28 cellular contexts compared by ENCODE assay signal in genomic region chr7:131045526-131045925, GRCh38.
DNase-seq lines count a peak whose midpoint lies in the region; ATAC-seq, FAIRE-seq and TF ChIP-seq lines count a peak whose summit lies in the region.
"Had no signal": no experiment of that assay in that cellular context is flagged by ENCODE, and none has a peak within 500 bp of the region (broad histone marks: within the 10 kb centered on the region; RNA-seq: fewer than 3 reads in every experiment).

No MANE protein-coding gene starts in this region.

- FAIRE-seq in urothelium cell line (lab: Jason Lieb, UNC) = no peak

- POLR2A ChIA-PET in CD8-positive, alpha-beta memory T cell (lab: Charles Lee) = no interaction called here

- peaks cover 70% of the 10 kb centered on the region for H3K36me3 Mint-ChIP-seq in activated T-cell treated with anti-CD3 and anti-CD28 coated beads, Interleukin-2, amount 50 U/mL, for 24 hours (ENCODE audit: low read depth)
- peaks cover 13 to 76% (median 25%) of the 10 kb centered on the region in 3 donors for H3K36me3 Mint-ChIP-seq in CD8-positive, alpha-beta memory T cell
- H3K36me3 Mint-ChIP-seq in activated naive CD8-positive, alpha-beta T cell treated with anti-CD3 and anti-CD28 coated beads, Interleukin-2, amount 50 U/mL, for 24 hours (ENCODE audit: low read depth) = peaks cover 26% of the 10 kb centered on the region
- H3K36me3 Mint-ChIP-seq in natural killer cell = peaks cover 7% of the 10 kb centered on the region

- no peaks in the 10 kb centered on the region for H3K27me3 ChIP-seq in CD8-positive, alpha-beta memory T cell (ENCODE audit: insufficient read depth, low read length, poor library complexity, severe bottlenecking)
- H3K27me3 ChIP-seq: BLaER1, Peyer's patch had no signal

- TF ChIP-seq CTCF in natural killer cell (IDR thresholded peaks at IDR 0.05) = no peak

- peaks cover 4% of the 10 kb centered on the region for H3K9me3 ChIP-seq in CD8-positive, alpha-beta memory T cell (ENCODE audit: low read length)
- H3K9me3 ChIP-seq: lower lobe of right lung, Peyer's patch had no signal

- DNase-seq in activated T-cell treated with anti-CD3 and anti-CD28 coated beads, Interleukin-2, amount 50 U/mL, for 24 hours = no peak
- no peak for DNase-seq in activated T-cell treated with anti-CD3 and anti-CD28 coated beads for 4 hours
- no peak for DNase-seq in CD8-positive, alpha-beta memory T cell
- DNase-seq in activated naive CD8-positive, alpha-beta T cell treated with anti-CD3 and anti-CD28 coated beads, Interleukin-2, amount 50 U/mL, for 24 hours = no peak
- DNase-seq in natural killer cell = no peak
- DNase-seq in GM19238 (ENCODE audit: insufficient read length, low spot score) = no peak
- DNase-seq in urothelium cell line (ENCODE audit: low spot score) = no peak
- DNase-seq: activated gamma-delta T cell; activated T-cell treated with anti-CD3 and anti-CD28 coated beads, Interleukin-2, amount 50 U/mL, for 1 hour; amygdala; DMS79 treated with DMSO at 0.1 percent for 48 hours; GDM1; hippocampal formation; lower lobe of right lung; NCI-H1694; NCI-H446; NCI-H774; Peyer's patch; SIG-M5; stimulated activated CD4-positive, alpha-beta T cell treated with anti-CD3 and anti-CD28 coated beads, Interleukin-15, amount 100 ng/mL, for 24 hours; SW 1271; T1000 had no signal

- no peak for ATAC-seq in activated naive CD8-positive, alpha-beta T cell treated with anti-CD3 and anti-CD28 coated beads, Interleukin-2, amount 50 U/mL, for 24 hours
- ATAC-seq in natural killer cell (peak in 1 of 3 donors; percentile 11), GM18907 (IDR thresholded peaks at IDR 0.05; ENCODE audit: unreplicated experiment) (no peak)
- ATAC-seq: lower lobe of right lung; stimulated activated memory B cell treated with anti-CD40 and anti-IgM and Interleukin-4, amounts not matched to agents 10 μg/mL and 1 μg/mL and 100 μg/mL, for 72 hours had no signal

- H3K4me3 Mint-ChIP-seq in activated T-cell treated with anti-CD3 and anti-CD28 coated beads, Interleukin-2, amount 50 U/mL, for 24 hours = no peak overlapping the region
- H3K4me3 Mint-ChIP-seq in CD8-positive, alpha-beta memory T cell = peak overlapping the region in 1 of 7 donors; percentile 51
- H3K4me3 Mint-ChIP-seq in activated naive CD8-positive, alpha-beta T cell treated with anti-CD3 and anti-CD28 coated beads, Interleukin-2, amount 50 U/mL, for 24 hours = no peak overlapping the region
- H3K4me3 Mint-ChIP-seq in natural killer cell = peak overlapping the region; percentile 32
- H3K4me3 Mint-ChIP-seq: nephron; stimulated activated memory B cell treated with anti-CD40 and anti-IgM and Interleukin-4, amounts not matched to agents 10 μg/mL and 1 μg/mL and 100 μg/mL, for 72 hours; type B pancreatic cell had no signal

- peaks cover 73% of the 10 kb centered on the region for H3K4me1 Mint-ChIP-seq in activated T-cell treated with anti-CD3 and anti-CD28 coated beads, Interleukin-2, amount 50 U/mL, for 24 hours (ENCODE audit: low read depth)
- H3K4me1 Mint-ChIP-seq in CD8-positive, alpha-beta memory T cell = peaks cover 71 to 80% (median 79%) of the 10 kb centered on the region in 3 donors
- H3K4me1 Mint-ChIP-seq in activated naive CD8-positive, alpha-beta T cell treated with anti-CD3 and anti-CD28 coated beads, Interleukin-2, amount 50 U/mL, for 24 hours = peaks cover 64% of the 10 kb centered on the region
- peaks cover 74 to 76% of the 10 kb centered on the region in 2 donors for H3K4me1 Mint-ChIP-seq in natural killer cell
- H3K4me1 Mint-ChIP-seq: nephron had no signal

- CTCF ChIA-PET in CD8-positive, alpha-beta memory T cell (lab: Charles Lee) = no interaction called here

- H3K27me3 Mint-ChIP-seq in activated T-cell treated with anti-CD3 and anti-CD28 coated beads, Interleukin-2, amount 50 U/mL, for 24 hours = no peaks in the 10 kb centered on the region
- peaks cover 0 to 4% of the 10 kb centered on the region in 2 donors for H3K27me3 Mint-ChIP-seq in CD8-positive, alpha-beta memory T cell
- H3K27me3 Mint-ChIP-seq in activated naive CD8-positive, alpha-beta T cell treated with anti-CD3 and anti-CD28 coated beads, Interleukin-2, amount 50 U/mL, for 24 hours = no peaks in the 10 kb centered on the region
- no peaks in the 10 kb centered on the region for H3K27me3 Mint-ChIP-seq in natural killer cell (ENCODE audit: low read depth in 2 of 2)
- H3K27me3 Mint-ChIP-seq: stimulated activated memory B cell treated with anti-CD40 and anti-IgM and Interleukin-4, amounts not matched to agents 10 μg/mL and 1 μg/mL and 100 μg/mL, for 72 hours had no signal

- H3K4me1 ChIP-seq in CD8-positive, alpha-beta memory T cell (ENCODE audit: insufficient read depth, low read length) = peaks cover 48% of the 10 kb centered on the region
- H3K4me1 ChIP-seq: BLaER1 had no signal

- peaks cover 5% of the 10 kb centered on the region for H3K9me3 Mint-ChIP-seq in activated T-cell treated with anti-CD3 and anti-CD28 coated beads, Interleukin-2, amount 50 U/mL, for 24 hours
- peaks cover 0 to 5% (median 3%) of the 10 kb centered on the region in 5 donors for H3K9me3 Mint-ChIP-seq in CD8-positive, alpha-beta memory T cell
- peaks cover 6% of the 10 kb centered on the region for H3K9me3 Mint-ChIP-seq in activated naive CD8-positive, alpha-beta T cell treated with anti-CD3 and anti-CD28 coated beads, Interleukin-2, amount 50 U/mL, for 24 hours
- H3K9me3 Mint-ChIP-seq in natural killer cell = peaks cover 0 to 2% of the 10 kb centered on the region in 2 donors

- H3K27ac Mint-ChIP-seq in activated T-cell treated with anti-CD3 and anti-CD28 coated beads, Interleukin-2, amount 50 U/mL, for 24 hours = peak overlapping the region; percentile 38
- peak overlapping the region in 6 of 8 donors; percentile 23 to 81 (median 59) for H3K27ac Mint-ChIP-seq in CD8-positive, alpha-beta memory T cell
- peak overlapping the region; percentile 3 for H3K27ac Mint-ChIP-seq in activated naive CD8-positive, alpha-beta T cell treated with anti-CD3 and anti-CD28 coated beads, Interleukin-2, amount 50 U/mL, for 24 hours
- peak overlapping the region; percentile 52 to 69 for H3K27ac Mint-ChIP-seq in natural killer cell
- H3K27ac Mint-ChIP-seq: nephron; stimulated activated memory B cell treated with anti-CD40 and anti-IgM and Interleukin-4, amounts not matched to agents 10 μg/mL and 1 μg/mL and 100 μg/mL, for 72 hours; type B pancreatic cell had no signal

- H3K4me3 ChIP-seq in CD8-positive, alpha-beta memory T cell (ENCODE audit: low read length) = no peak overlapping the region
- H3K4me3 ChIP-seq: BLaER1, lower lobe of right lung, Peyer's patch had no signal

- H3K36me3 ChIP-seq in CD8-positive, alpha-beta memory T cell (ENCODE audit: insufficient read depth, low read length) = peaks cover 7% of the 10 kb centered on the region
- H3K36me3 ChIP-seq: BLaER1 had no signal

- no peak overlapping the region for H3K27ac ChIP-seq in CD8-positive, alpha-beta memory T cell (ENCODE audit: low read depth, low read length)
- H3K27ac ChIP-seq: BLaER1, epithelial cell of prostate, lower lobe of right lung, Peyer's patch had no signal

- intact Hi-C loops in natural killer cell (cut with micrococcal nuclease) = no loop called here

Comparison
In these comparisons a context has a peak if more than half of its experiments do, and no peak if none do; other contexts are left out.
1. H3K27ac Mint-ChIP-seq: peak in every context shown above with its lines; median percentile 60 in natural killer cell; 59 in CD8-positive, alpha-beta memory T cell; 38 in activated T-cell treated with anti-CD3 and anti-CD28 coated beads, Interleukin-2, amount 50 U/mL, for 24 hours; 3 in activated naive CD8-positive, alpha-beta T cell treated with anti-CD3 and anti-CD28 coated beads, Interleukin-2, amount 50 U/mL, for 24 hours.